In the genomic region with DNA sequence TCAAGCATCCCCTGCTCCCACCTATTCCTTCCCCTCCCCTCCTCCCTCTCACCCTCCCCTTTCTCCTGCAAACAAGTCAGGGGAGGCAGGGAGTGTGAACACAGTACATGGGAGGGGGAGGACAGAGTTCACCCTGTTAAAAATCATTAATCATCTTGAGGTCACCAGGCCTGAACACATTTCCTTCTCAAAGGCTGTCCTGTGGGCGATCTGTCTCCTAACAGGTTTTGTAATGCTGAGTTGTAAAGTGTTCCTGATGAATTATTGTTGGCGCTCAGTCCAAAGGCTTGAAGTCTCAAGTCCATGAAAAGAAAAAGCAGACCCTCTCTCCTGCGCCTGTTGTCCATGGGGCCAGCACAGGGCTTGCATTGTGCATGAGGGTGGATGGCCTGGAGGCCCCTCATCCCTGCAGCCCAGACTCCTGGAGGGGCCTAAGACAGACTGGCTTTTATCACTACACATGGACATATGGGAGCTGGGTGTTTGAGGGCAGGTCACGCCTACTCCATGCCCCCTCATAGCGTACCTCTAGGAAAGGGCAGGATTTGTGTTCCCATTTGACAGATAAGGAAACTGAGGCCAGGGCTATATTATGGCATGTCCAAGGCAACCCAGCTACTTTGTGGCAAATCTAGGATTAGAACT, we compare ENCODE assay signal across 17 cellular contexts.
DNase-seq lines count a peak whose midpoint lies in the region; ATAC-seq, FAIRE-seq and TF ChIP-seq lines count a peak whose summit lies in the region.
"Had no signal": no experiment of that assay in that cellular context is flagged by ENCODE, and none has a peak within 500 bp of the region (broad histone marks: within the 10 kb centered on the region; RNA-seq: fewer than 3 reads in every experiment).

No MANE protein-coding gene starts in this region.

- H2AFZ ChIP-seq in mesenchymal stem cell (ENCODE audit: low read depth, low read length), result no peak overlapping the region

- peaks cover 0 to 12% (median 12%) of the 10 kb centered on the region in 4 donors for H3K9me3 ChIP-seq in esophagus muscularis mucosa
- peaks cover 24% of the 10 kb centered on the region for H3K9me3 ChIP-seq in mesenchymal stem cell (ENCODE audit: control insufficient read depth, low read length)
- H3K9me3 ChIP-seq in small intestine (ENCODE audit: control insufficient read depth, low read depth), result no peaks in the 10 kb centered on the region

- H3K27me3 ChIP-seq in esophagus muscularis mucosa, result no peaks in the 10 kb centered on the region
- no peaks in the 10 kb centered on the region for H3K27me3 ChIP-seq in mesenchymal stem cell (ENCODE audit: control insufficient read depth in 1 of 2, insufficient read depth in 1 of 2, low read length in 2 of 2)
- no peaks in the 10 kb centered on the region for H3K27me3 ChIP-seq in small intestine (ENCODE audit: control insufficient read depth in 2 of 2, insufficient read depth in 2 of 2, low read length in 2 of 2)

- H3K4me3 ChIP-seq in esophagus muscularis mucosa, result no peak overlapping the region
- H3K4me3 ChIP-seq in mesenchymal stem cell (ENCODE audit: insufficient read depth in 1 of 2, low read depth in 1 of 2, low read length in 2 of 2), result no peak overlapping the region
- H3K4me3 ChIP-seq in small intestine (ENCODE audit: low read depth in 1 of 2, low read length in 2 of 2), result no peak overlapping the region

- H2BK15ac ChIP-seq in mesenchymal stem cell (ENCODE audit: low read depth, poor library complexity, severe bottlenecking), result no peak overlapping the region

- H2BK120ac ChIP-seq in mesenchymal stem cell (ENCODE audit: low read depth, low read length), result no peak overlapping the region

- no peak overlapping the region for H3K27ac Mint-ChIP-seq in activated naive CD8-positive, alpha-beta T cell treated with anti-CD3 and anti-CD28 coated beads, Interleukin-2, amount 50 U/mL, for 24 hours
- no peak overlapping the region for H3K27ac Mint-ChIP-seq in activated naive CD8-positive, alpha-beta T cell treated with anti-CD3 and anti-CD28 coated beads for 36 hours

- 65% methylated on average over 4 of the region's 5 CpGs for WGBS in esophagus muscularis mucosa
- WGBS in mesenchymal stem cell, result 39% methylated on average over 5 of the region's 5 CpGs
- WGBS in small intestine, 3 donors, result 46 to 61% (median 51%) methylated on average over 5 of the region's 5 CpGs

- no peak for DNase-seq in activated naive CD8-positive, alpha-beta T cell treated with anti-CD3 and anti-CD28 coated beads, Interleukin-2, amount 50 U/mL, for 24 hours
- no peak for DNase-seq in activated naive CD8-positive, alpha-beta T cell treated with anti-CD3 and anti-CD28 coated beads for 36 hours
- DNase-seq in esophagus muscularis mucosa (ENCODE audit: extremely low spot score) (peak; percentile 68), mesenchymal stem cell (peak; percentile 3), small intestine (peak; percentile 58), HK-2 (ENCODE audit: unreplicated experiment) (no peak), COLO668 (lab: John Stamatoyannopoulos, UW; ENCODE audit: unreplicated experiment) (no peak)
- DNase-seq: C1 segment of cervical spinal cord, NCI-H1092 treated with DMSO at 0.1 percent for 48 hours, NCI-H1694, NCI-H446 treated with DMSO at 0.1 percent for 48 hours, NCI-H774 had no signal

- H3K27ac ChIP-seq in esophagus muscularis mucosa (replicated peaks in 1 of 4) (no peak overlapping the region), mesenchymal stem cell (ENCODE audit: low read length, poor library complexity, severe bottlenecking) (no peak overlapping the region), small intestine (ENCODE audit: low read depth in 1 of 2, low read length in 1 of 2) (no peak overlapping the region)
- H3K27ac ChIP-seq: 22Rv1 had no signal

- TF ChIP-seq POLR2A in esophagus muscularis mucosa (IDR thresholded peaks at IDR 0.05; ENCODE audit: low read depth), result no peak

- H3K4ac ChIP-seq in mesenchymal stem cell (ENCODE audit: low read depth in 1 of 2, low read length in 2 of 2), result no peak overlapping the region

- H3K36me3 ChIP-seq in esophagus muscularis mucosa (peaks cover 0 to 5% (median 0%) of the 10 kb centered on the region in 4 donors), mesenchymal stem cell (ENCODE audit: control insufficient read depth in 1 of 2, insufficient read depth in 2 of 2, low read depth in 1 of 2, low read length in 2 of 2) (no peaks in the 10 kb centered on the region), small intestine (ENCODE audit: control insufficient read depth in 2 of 2, insufficient read depth in 2 of 2, low read length in 2 of 2) (no peaks in the 10 kb centered on the region)

- H3K14ac ChIP-seq in mesenchymal stem cell (ENCODE audit: low read length in 2 of 2), result peak overlapping the region in 1 of 2 experiments; percentile 49

- H3K9ac ChIP-seq in mesenchymal stem cell (ENCODE audit: low read length), result no peak overlapping the region

- intact Hi-C loops in esophagus muscularis mucosa (cut with DNase I), result no loop called here

- H4K8ac ChIP-seq in mesenchymal stem cell (ENCODE audit: low read length), result no peak overlapping the region

- no peak overlapping the region for H3K18ac ChIP-seq in mesenchymal stem cell (ENCODE audit: low read depth in 1 of 2, low read length in 2 of 2)

- no peak overlapping the region for H2AK5ac ChIP-seq in mesenchymal stem cell (ENCODE audit: low read length, severe bottlenecking)

- no peak overlapping the region for H2BK5ac ChIP-seq in mesenchymal stem cell (ENCODE audit: low read depth, low read length, poor library complexity, severe bottlenecking)

- peak; percentile 10 for ATAC-seq in activated naive CD8-positive, alpha-beta T cell treated with anti-CD3 and anti-CD28 coated beads, Interleukin-2, amount 50 U/mL, for 24 hours
- ATAC-seq in GM18858 (IDR thresholded peaks at IDR 0.05; ENCODE audit: unreplicated experiment), result no peak
- ATAC-seq: HCT116, Panc1, Right ventricle myocardium inferior had no signal

- H3K27me3 Mint-ChIP-seq in activated naive CD8-positive, alpha-beta T cell treated with anti-CD3 and anti-CD28 coated beads, Interleukin-2, amount 50 U/mL, for 24 hours, result no peaks in the 10 kb centered on the region
- no peaks in the 10 kb centered on the region for H3K27me3 Mint-ChIP-seq in activated naive CD8-positive, alpha-beta T cell treated with anti-CD3 and anti-CD28 coated beads for 36 hours

- no peaks in the 10 kb centered on the region for H3K4me1 Mint-ChIP-seq in activated naive CD8-positive, alpha-beta T cell treated with anti-CD3 and anti-CD28 coated beads, Interleukin-2, amount 50 U/mL, for 24 hours
- no peaks in the 10 kb centered on the region for H3K4me1 Mint-ChIP-seq in activated naive CD8-positive, alpha-beta T cell treated with anti-CD3 and anti-CD28 coated beads for 36 hours

- H3K4me1 ChIP-seq in esophagus muscularis mucosa, result peaks cover 0 to 20% (median 11%) of the 10 kb centered on the region in 4 donors
- H3K4me1 ChIP-seq in mesenchymal stem cell (ENCODE audit: control insufficient read depth, insufficient read depth, low read depth, low read length), result no peaks in the 10 kb centered on the region
- H3K4me1 ChIP-seq in small intestine (ENCODE audit: control insufficient read depth in 2 of 2, insufficient read depth in 1 of 2, low read depth in 1 of 2, low read length in 1 of 2), result no peaks in the 10 kb centered on the region

- no peak overlapping the region for H3K23ac ChIP-seq in mesenchymal stem cell (ENCODE audit: low read length in 2 of 2)

- FAIRE-seq in small intestine (lab: Jason Lieb, UNC), result no peak

- no peak overlapping the region for H3K4me3 Mint-ChIP-seq in activated naive CD8-positive, alpha-beta T cell treated with anti-CD3 and anti-CD28 coated beads, Interleukin-2, amount 50 U/mL, for 24 hours
- H3K4me3 Mint-ChIP-seq in activated naive CD8-positive, alpha-beta T cell treated with anti-CD3 and anti-CD28 coated beads for 36 hours, result no peak overlapping the region

- TF ChIP-seq EP300 in esophagus muscularis mucosa (IDR thresholded peaks at IDR 0.05), result no peak

- no peak overlapping the region for H2BK12ac ChIP-seq in mesenchymal stem cell (ENCODE audit: low read length in 2 of 2)

- no peaks in the 10 kb centered on the region for H3K79me1 ChIP-seq in mesenchymal stem cell (replicated peaks; ENCODE audit: low read length, poor library complexity, severe bottlenecking)

- no peak overlapping the region for H4K91ac ChIP-seq in mesenchymal stem cell (ENCODE audit: low read length)

- no peak overlapping the region for H3K4me2 ChIP-seq in mesenchymal stem cell (ENCODE audit: low read length, poor library complexity, severe bottlenecking)

- no peak for TF ChIP-seq CTCF in esophagus muscularis mucosa (IDR thresholded peaks at IDR 0.05)

- H3K36me3 Mint-ChIP-seq in activated naive CD8-positive, alpha-beta T cell treated with anti-CD3 and anti-CD28 coated beads, Interleukin-2, amount 50 U/mL, for 24 hours (ENCODE audit: low read depth), result peaks cover 27% of the 10 kb centered on the region
- peaks cover 51% of the 10 kb centered on the region for H3K36me3 Mint-ChIP-seq in activated naive CD8-positive, alpha-beta T cell treated with anti-CD3 and anti-CD28 coated beads for 36 hours

- H3K9me3 Mint-ChIP-seq in activated naive CD8-positive, alpha-beta T cell treated with anti-CD3 and anti-CD28 coated beads, Interleukin-2, amount 50 U/mL, for 24 hours, result peaks cover 7% of the 10 kb centered on the region
- peaks cover 19% of the 10 kb centered on the region for H3K9me3 Mint-ChIP-seq in activated naive CD8-positive, alpha-beta T cell treated with anti-CD3 and anti-CD28 coated beads for 36 hours

Comparison
In these comparisons a context has a peak if more than half of its experiments do, and no peak if none do; other contexts are left out.
1. DNase-seq: peak in esophagus muscularis mucosa (single experiment), mesenchymal stem cell (single experiment) and small intestine (single experiment); none in activated naive CD8-positive, alpha-beta T cell treated with anti-CD3 and anti-CD28 coated beads, Interleukin-2, amount 50 U/mL, for 24 hours (single experiment), activated naive CD8-positive, alpha-beta T cell treated with anti-CD3 and anti-CD28 coated beads for 36 hours (single experiment), HK-2 (single experiment) and COLO668 (single experiment).